Comparison of ENCODE assay signal across 8 cellular contexts in the genomic region with DNA sequence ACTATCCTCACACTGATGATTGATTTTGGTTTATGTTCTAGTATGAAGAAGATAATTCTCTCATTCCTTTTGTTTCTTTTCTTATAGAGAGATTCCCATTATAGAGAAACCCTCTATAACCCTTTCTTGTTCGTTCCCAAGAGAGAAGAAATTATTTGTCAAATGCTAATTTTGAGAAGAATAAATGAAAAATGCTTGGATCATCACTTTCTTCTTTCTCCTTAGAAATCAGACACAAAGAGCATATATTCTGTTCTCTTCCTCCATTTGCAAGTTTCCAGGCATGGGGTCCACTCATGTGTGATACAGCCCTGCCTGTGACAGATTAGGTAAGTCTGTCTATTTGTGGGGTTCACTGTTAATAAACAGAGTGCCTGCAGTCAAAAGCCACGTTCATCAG.
"Had no signal": no experiment of that assay in that cellular context is flagged by ENCODE, and none has a peak within 500 bp of the region (broad histone marks: within the 10 kb centered on the region; RNA-seq: fewer than 3 reads in every experiment).

No MANE protein-coding gene starts in this region.

- DNase-seq: GDM1, GF-D8 had no signal

- H3K4me3 ChIP-seq: GM12878 had no signal

- ATAC-seq: GM12878 had no signal

- FAIRE-seq: G401.6, GM12878, GM12891, GM12892, GM18507, GM19239 had no signal
